Comparison of ENCODE assay signal across 8 cellular contexts in genomic region chr2:213148572-213149331, GRCh38. TPM values are rescaled to one million over a fixed set of nuclear protein-coding genes. Genes with fewer than 3 reads are reported as not detected.
DNase-seq lines count a peak whose midpoint lies in the region; ATAC-seq and TF ChIP-seq lines count a peak whose summit lies in the region.

No MANE protein-coding gene starts in this region.

- TF ChIP-seq CTCF in foreskin keratinocyte (conservative IDR thresholded peaks at IDR 0.05) = peak; percentile 17

- ATAC-seq in activated CD4-positive, alpha-beta T cell treated with anti-CD3 and anti-CD28 coated beads for 36 hours = no peak
- no peak for ATAC-seq in T-helper 17 cell
- ATAC-seq in foreskin keratinocyte = no peak
- ATAC-seq in stimulated activated naive B cell treated with anti-CD40 and anti-IgM and Interleukin-4, amounts not matched to agents 10 μg/mL and 1 μg/mL and 100 μg/mL, for 72 hours (replicated peaks) = no peak

- H3K9me3 ChIP-seq in T-helper 17 cell (ENCODE audit: control insufficient read depth, low read length, poor library complexity, severe bottlenecking) = no peaks in the 10 kb centered on the region

- POLR2A ChIA-PET in activated CD4-positive, alpha-beta T cell treated with anti-CD3 and anti-CD28 coated beads for 36 hours (lab: Charles Lee) = interaction anchor here (0.6 kb wide), 1 partner anchor 285 kb away, joined by 6 read pairs; no protein-coding TSS in a partner anchor

- H3K27ac Mint-ChIP-seq in activated CD4-positive, alpha-beta T cell treated with anti-CD3 and anti-CD28 coated beads for 36 hours = peak overlapping the region; percentile 77
- peak overlapping the region; percentile 84 for H3K27ac Mint-ChIP-seq in T-helper 17 cell
- H3K27ac Mint-ChIP-seq in stimulated activated naive B cell treated with anti-CD40 and anti-IgM and Interleukin-4, amounts not matched to agents 10 μg/mL and 1 μg/mL and 100 μg/mL, for 72 hours = no peak overlapping the region

- CTCF ChIA-PET in activated CD4-positive, alpha-beta T cell treated with anti-CD3 and anti-CD28 coated beads for 36 hours (lab: Charles Lee) = interaction anchor here (0.6 to 1.3 kb wide), 6 partner anchors 11 to 278 kb away, joined by 3 to 5 read pairs (median 4); no protein-coding TSS in a partner anchor

- peaks cover 27% of the 10 kb centered on the region for H3K27me3 Mint-ChIP-seq in activated CD4-positive, alpha-beta T cell treated with anti-CD3 and anti-CD28 coated beads for 36 hours
- H3K27me3 Mint-ChIP-seq in T-helper 17 cell = peaks cover 27% of the 10 kb centered on the region
- H3K27me3 Mint-ChIP-seq in stimulated activated naive B cell treated with anti-CD40 and anti-IgM and Interleukin-4, amounts not matched to agents 10 μg/mL and 1 μg/mL and 100 μg/mL, for 72 hours = no peaks in the 10 kb centered on the region

- intact Hi-C loops in activated CD4-positive, alpha-beta T cell treated with anti-CD3 and anti-CD28 coated beads for 36 hours (cut with DNase I, micrococcal nuclease) = loop anchor here in 1 of 2 experiments (5.0 kb wide), 1 partner anchor 46 kb away; no protein-coding TSS in a partner anchor

- H3K4me3 Mint-ChIP-seq in activated CD4-positive, alpha-beta T cell treated with anti-CD3 and anti-CD28 coated beads for 36 hours = peak overlapping the region; percentile 88
- peak overlapping the region; percentile 91 for H3K4me3 Mint-ChIP-seq in T-helper 17 cell
- peak overlapping the region; percentile 91 to 97 for H3K4me3 Mint-ChIP-seq in stimulated activated naive B cell treated with anti-CD40 and anti-IgM and Interleukin-4, amounts not matched to agents 10 μg/mL and 1 μg/mL and 100 μg/mL, for 72 hours

- no peaks in the 10 kb centered on the region for H3K27me3 ChIP-seq in foreskin keratinocyte

- H3K4me1 Mint-ChIP-seq in activated CD4-positive, alpha-beta T cell treated with anti-CD3 and anti-CD28 coated beads for 36 hours = peaks cover 38% of the 10 kb centered on the region
- H3K4me1 Mint-ChIP-seq in T-helper 17 cell = peaks cover 19% of the 10 kb centered on the region
- H3K4me1 Mint-ChIP-seq in stimulated activated naive B cell treated with anti-CD40 and anti-IgM and Interleukin-4, amounts not matched to agents 10 μg/mL and 1 μg/mL and 100 μg/mL, for 72 hours = peaks cover 18 to 36% of the 10 kb centered on the region in 2 donors

- H3K4me1 ChIP-seq in foreskin keratinocyte = peaks cover 13% of the 10 kb centered on the region

- no peak overlapping the region for H3K27ac ChIP-seq in foreskin keratinocyte

- DNase-seq in activated CD4-positive, alpha-beta T cell treated with anti-CD3 and anti-CD28 coated beads for 36 hours = no peak
- DNase-seq in activated CD4-positive, alpha-beta T cell treated with anti-CD3 and anti-CD28 coated beads, Interleukin-2, amount 50 U/mL, for 48 hours = no peak
- DNase-seq in T-helper 17 cell (no peak), foreskin keratinocyte (no peak), DMS153 (lab: John Stamatoyannopoulos, UW) (no peak), AG08396 (ENCODE audit: low spot score) (no peak), DMS 273 (lab: John Stamatoyannopoulos, UW; ENCODE audit: unreplicated experiment) (no peak)
- DNase-seq in stimulated activated naive B cell treated with anti-CD40 and anti-IgM and Interleukin-4, amounts not matched to agents 10 μg/mL and 1 μg/mL and 100 μg/mL, for 72 hours = no peak

- H3K36me3 Mint-ChIP-seq in activated CD4-positive, alpha-beta T cell treated with anti-CD3 and anti-CD28 coated beads for 36 hours (ENCODE audit: low read depth) = no peaks in the 10 kb centered on the region
- H3K36me3 Mint-ChIP-seq in T-helper 17 cell (ENCODE audit: low read depth) = no peaks in the 10 kb centered on the region
- H3K36me3 Mint-ChIP-seq in stimulated activated naive B cell treated with anti-CD40 and anti-IgM and Interleukin-4, amounts not matched to agents 10 μg/mL and 1 μg/mL and 100 μg/mL, for 72 hours = peaks cover 9 to 10% of the 10 kb centered on the region in 2 donors

- no peaks in the 10 kb centered on the region for H3K9me3 Mint-ChIP-seq in activated CD4-positive, alpha-beta T cell treated with anti-CD3 and anti-CD28 coated beads for 36 hours (ENCODE audit: low read depth)
- no peaks in the 10 kb centered on the region for H3K9me3 Mint-ChIP-seq in stimulated activated naive B cell treated with anti-CD40 and anti-IgM and Interleukin-4, amounts not matched to agents 10 μg/mL and 1 μg/mL and 100 μg/mL, for 72 hours

RNA-seq across cellular contexts. Expression of gene IKZF2, which starts 2.7 kb away (rescaled TPM):
- 1 to 10 TPM; 6.3 to 8.3 TPM for total RNA-seq in activated CD4-positive, alpha-beta T cell treated with anti-CD3 and anti-CD28 coated beads for 36 hours
- total RNA-seq in T-helper 17 cell = 10 to 100 TPM; 11.9 to 23.9 TPM
- total RNA-seq in foreskin keratinocyte = 8.1 and 11.4 TPM in 2 replicates
- polyA plus RNA-seq in foreskin keratinocyte = 0.61 and 0.68 TPM in 2 replicates
